Comparison of ENCODE assay signal across 10 cellular contexts in the genomic region with DNA sequence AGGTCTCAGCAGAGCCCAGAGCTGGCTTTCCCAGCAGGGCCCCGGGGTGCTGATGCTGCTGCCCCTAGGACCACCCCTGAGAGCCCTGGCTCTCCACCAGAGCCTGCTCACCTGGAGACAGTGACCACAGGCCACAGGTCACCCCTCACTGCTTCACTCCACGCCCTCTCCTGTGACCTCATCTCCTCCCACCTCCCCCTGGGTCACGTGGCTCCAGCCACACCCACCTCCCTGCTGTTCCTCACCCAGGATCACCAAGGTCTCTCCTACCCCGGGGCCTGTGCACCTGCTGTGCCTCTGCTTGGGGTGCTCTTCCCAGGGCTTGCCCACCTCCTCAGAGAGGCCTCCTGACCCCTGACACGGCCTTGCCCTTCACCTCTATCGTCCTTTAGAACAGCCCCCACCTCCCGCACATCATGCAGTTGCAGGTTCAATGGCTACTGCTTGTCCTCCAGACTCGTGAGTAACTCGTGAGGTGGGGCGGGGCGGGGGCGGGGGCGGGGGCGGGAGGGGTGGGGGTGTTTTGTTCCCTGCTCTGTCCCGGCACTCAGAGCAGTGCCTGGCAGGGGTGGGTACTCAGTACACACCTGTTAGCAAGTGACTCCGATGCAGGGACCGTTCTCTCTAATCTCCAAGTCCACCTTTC.
A peak's percentile ranks its signal among the peaks of the same experiment; 100 is the strongest.
DNase-seq lines count a peak whose midpoint lies in the region; ATAC-seq lines count a peak whose summit lies in the region.
"Had no signal": no experiment of that assay in that cellular context is flagged by ENCODE, and none has a peak within 500 bp of the region (broad histone marks: within the 10 kb centered on the region; RNA-seq: fewer than 3 reads in every experiment).

No MANE protein-coding gene starts in this region.

- ATAC-seq in GM18511 (IDR thresholded peaks at IDR 0.05; ENCODE audit: unreplicated experiment) (peak; percentile 82), GM21723 (IDR thresholded peaks at IDR 0.05; ENCODE audit: unreplicated experiment) (peak; percentile 74), HG03460 (IDR thresholded peaks at IDR 0.05; ENCODE audit: unreplicated experiment) (peak; percentile 82), naive B cell (ENCODE audit: low read depth in 2 of 2) (peak; percentile 77), GM19324 (IDR thresholded peaks at IDR 0.05; ENCODE audit: low FRiP score, unreplicated experiment) (no peak)
- ATAC-seq in activated naive CD4-positive, alpha-beta T cell treated with anti-CD3 and anti-CD28 coated beads, Interleukin-2, amount 50 U/mL, for 72 hours = no peak
- ATAC-seq: left lobe of liver had no signal

- H3K4me1 Mint-ChIP-seq in naive B cell = peaks cover 32 to 44% (median 38%) of the 10 kb centered on the region in 3 donors
- H3K4me1 Mint-ChIP-seq in activated naive CD4-positive, alpha-beta T cell treated with anti-CD3 and anti-CD28 coated beads for 36 hours (ENCODE audit: low read depth) = no peaks in the 10 kb centered on the region

- intact Hi-C loops in activated naive CD4-positive, alpha-beta T cell treated with anti-CD3 and anti-CD28 coated beads for 36 hours (cut with micrococcal nuclease) = no loop called here

- H3K27ac Mint-ChIP-seq in naive B cell = peak overlapping the region; percentile 97 to 100 (median 100)
- no peak overlapping the region for H3K27ac Mint-ChIP-seq in activated naive CD4-positive, alpha-beta T cell treated with anti-CD3 and anti-CD28 coated beads, Interleukin-2, amount 50 U/mL, for 72 hours
- H3K27ac Mint-ChIP-seq in activated naive CD4-positive, alpha-beta T cell treated with anti-CD3 and anti-CD28 coated beads for 36 hours = no peak overlapping the region

- CTCF ChIA-PET in activated naive CD4-positive, alpha-beta T cell treated with anti-CD3 and anti-CD28 coated beads for 36 hours (lab: Charles Lee) = interaction anchor here (0.5 kb wide), 1 partner anchor 56 kb away, joined by 4 read pairs; no protein-coding TSS in a partner anchor

- peaks cover 0 to 6% (median 1%) of the 10 kb centered on the region in 7 donors for H3K9me3 Mint-ChIP-seq in naive B cell
- H3K9me3 Mint-ChIP-seq in activated naive CD4-positive, alpha-beta T cell treated with anti-CD3 and anti-CD28 coated beads, Interleukin-2, amount 50 U/mL, for 72 hours = peaks cover 0 to 1% of the 10 kb centered on the region in 2 donors
- no peaks in the 10 kb centered on the region for H3K9me3 Mint-ChIP-seq in activated naive CD4-positive, alpha-beta T cell treated with anti-CD3 and anti-CD28 coated beads for 36 hours

- no peaks in the 10 kb centered on the region for H3K27me3 Mint-ChIP-seq in naive B cell
- peaks cover 8% of the 10 kb centered on the region for H3K27me3 Mint-ChIP-seq in activated naive CD4-positive, alpha-beta T cell treated with anti-CD3 and anti-CD28 coated beads for 36 hours (ENCODE audit: low read depth)

- DNase-seq in naive B cell (peak; percentile 85), retina (no peak)
- no peak for DNase-seq in activated naive CD4-positive, alpha-beta T cell treated with anti-CD3 and anti-CD28 coated beads, Interleukin-2, amount 50 U/mL, for 72 hours (ENCODE audit: low spot score in 2 of 2)
- no peak for DNase-seq in activated naive CD4-positive, alpha-beta T cell treated with anti-CD3 and anti-CD28 coated beads for 36 hours
- DNase-seq: NCI-H1417 had no signal

- peaks cover 9 to 11% of the 10 kb centered on the region in 2 donors for H3K36me3 Mint-ChIP-seq in naive B cell
- no peaks in the 10 kb centered on the region for H3K36me3 Mint-ChIP-seq in activated naive CD4-positive, alpha-beta T cell treated with anti-CD3 and anti-CD28 coated beads, Interleukin-2, amount 50 U/mL, for 72 hours
- H3K36me3 Mint-ChIP-seq in activated naive CD4-positive, alpha-beta T cell treated with anti-CD3 and anti-CD28 coated beads for 36 hours (ENCODE audit: low read depth) = no peaks in the 10 kb centered on the region

- H3K4me3 Mint-ChIP-seq in naive B cell = peak overlapping the region; percentile 81 to 97 (median 93)
- no peak overlapping the region for H3K4me3 Mint-ChIP-seq in activated naive CD4-positive, alpha-beta T cell treated with anti-CD3 and anti-CD28 coated beads for 36 hours

Comparison
In these comparisons a context has a peak if more than half of its experiments do, and no peak if none do; other contexts are left out.
1. ATAC-seq: peak in GM18511 (single experiment), GM21723 (single experiment), HG03460 (single experiment) and naive B cell (2 of 2); none in activated naive CD4-positive, alpha-beta T cell treated with anti-CD3 and anti-CD28 coated beads, Interleukin-2, amount 50 U/mL, for 72 hours (0 of 2) and GM19324 (single experiment).
2. H3K27ac Mint-ChIP-seq: peak in naive B cell (6 of 6); none in activated naive CD4-positive, alpha-beta T cell treated with anti-CD3 and anti-CD28 coated beads, Interleukin-2, amount 50 U/mL, for 72 hours (0 of 2) and activated naive CD4-positive, alpha-beta T cell treated with anti-CD3 and anti-CD28 coated beads for 36 hours (single experiment).